ENCODE assay signal across 10 cellular contexts in the genomic region with DNA sequence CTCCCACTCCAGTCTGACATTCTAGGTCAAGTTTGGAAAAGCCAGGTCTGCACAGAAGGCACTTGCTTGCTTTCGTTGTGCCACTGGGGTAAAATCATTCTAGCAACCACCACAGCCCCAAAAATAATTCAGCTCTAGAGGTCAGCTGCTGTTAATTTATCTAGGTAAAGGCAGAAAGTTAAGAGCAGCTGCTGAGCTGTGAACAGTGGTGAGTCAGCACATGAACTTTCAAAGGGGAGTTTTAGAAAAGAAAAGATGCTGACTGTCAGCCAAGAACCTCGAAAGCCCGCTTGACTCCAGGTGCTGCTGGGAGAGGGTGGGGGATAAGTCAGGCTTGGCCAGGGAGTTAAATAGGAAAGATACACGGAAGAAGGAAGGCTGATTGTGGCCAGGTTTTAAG. TPM values are rescaled to one million over a fixed set of nuclear protein-coding genes. Genes with fewer than 3 reads are reported as not detected.
DNase-seq lines count a peak whose midpoint lies in the region; ATAC-seq lines count a peak whose summit lies in the region.
"Had no signal": no experiment of that assay in that cellular context is flagged by ENCODE, and none has a peak within 500 bp of the region (broad histone marks: within the 10 kb centered on the region; RNA-seq: fewer than 3 reads in every experiment).

No MANE protein-coding gene starts in this region.

- peak; percentile 56 for ATAC-seq in GM19452 (IDR thresholded peaks at IDR 0.05; ENCODE audit: unreplicated experiment)

- H3K4me3 ChIP-seq in MG63: no peak overlapping the region

- no peaks in the 10 kb centered on the region for H3K36me3 ChIP-seq in MG63

- no peaks in the 10 kb centered on the region for H3K27me3 ChIP-seq in MG63

- DNase-seq in DMS 273 (lab: John Stamatoyannopoulos, UW; ENCODE audit: unreplicated experiment): peak; percentile 61
- DNase-seq in MG63: peak; percentile 22
- DNase-seq in fibroblast of peridontal ligament (ENCODE audit: extremely low read depth): peak; percentile 26
- no peak for DNase-seq in NCI-H1092 treated with DMSO at 0.1 percent for 48 hours (lab: John Stamatoyannopoulos, UW)
- DNase-seq in NCI-H187 (lab: John Stamatoyannopoulos, UW): no peak
- DNase-seq in HUDEP-2 (lab: John Stamatoyannopoulos, UW; ENCODE audit: unreplicated experiment in 76 of 76): no peak
- DNase-seq in NCI-H2171 (lab: John Stamatoyannopoulos, UW): no peak
- DNase-seq: activated CD4-positive, CD25-positive, alpha-beta regulatory T cell treated with anti-CD3 and anti-CD28 coated beads, Interleukin-2, amount 50 U/mL, for 72 hours had no signal

- H3K9me3 ChIP-seq in MG63: no peaks in the 10 kb centered on the region

RNA-seq across cellular contexts. Expression of a gene that starts 12.7 kb away (rescaled TPM):
- not detected in 2 replicates for total RNA-seq in MG63 (2014; rRNA removed; shearing (Covaris generic); ENCODE audit: low replicate concordance)
- total RNA-seq: endothelial cell of umbilical vein had no signal

RNA-seq across cellular contexts. Expression of a gene that starts 16.4 kb away (rescaled TPM):
- total RNA-seq in MG63 (2014; rRNA removed; shearing (Covaris generic); ENCODE audit: low replicate concordance): 0.63 and 1.2 TPM in 2 replicates

RNA-seq across cellular contexts. Expression of a gene that starts 33.4 kb away (rescaled TPM):
- total RNA-seq in MG63 (2014; rRNA removed; shearing (Covaris generic); ENCODE audit: low replicate concordance): not detected in 2 replicates
- total RNA-seq: endothelial cell of umbilical vein had no signal

Comparison
In these comparisons a context has a peak if more than half of its experiments do, and no peak if none do; other contexts are left out.
1. DNase-seq: peak in DMS 273 (single experiment), MG63 (single experiment) and fibroblast of peridontal ligament (single experiment); none in NCI-H1092 treated with DMSO at 0.1 percent for 48 hours (single experiment), NCI-H187 (0 of 2), HUDEP-2 (0 of 76) and NCI-H2171 (single experiment).